In the genomic region with DNA sequence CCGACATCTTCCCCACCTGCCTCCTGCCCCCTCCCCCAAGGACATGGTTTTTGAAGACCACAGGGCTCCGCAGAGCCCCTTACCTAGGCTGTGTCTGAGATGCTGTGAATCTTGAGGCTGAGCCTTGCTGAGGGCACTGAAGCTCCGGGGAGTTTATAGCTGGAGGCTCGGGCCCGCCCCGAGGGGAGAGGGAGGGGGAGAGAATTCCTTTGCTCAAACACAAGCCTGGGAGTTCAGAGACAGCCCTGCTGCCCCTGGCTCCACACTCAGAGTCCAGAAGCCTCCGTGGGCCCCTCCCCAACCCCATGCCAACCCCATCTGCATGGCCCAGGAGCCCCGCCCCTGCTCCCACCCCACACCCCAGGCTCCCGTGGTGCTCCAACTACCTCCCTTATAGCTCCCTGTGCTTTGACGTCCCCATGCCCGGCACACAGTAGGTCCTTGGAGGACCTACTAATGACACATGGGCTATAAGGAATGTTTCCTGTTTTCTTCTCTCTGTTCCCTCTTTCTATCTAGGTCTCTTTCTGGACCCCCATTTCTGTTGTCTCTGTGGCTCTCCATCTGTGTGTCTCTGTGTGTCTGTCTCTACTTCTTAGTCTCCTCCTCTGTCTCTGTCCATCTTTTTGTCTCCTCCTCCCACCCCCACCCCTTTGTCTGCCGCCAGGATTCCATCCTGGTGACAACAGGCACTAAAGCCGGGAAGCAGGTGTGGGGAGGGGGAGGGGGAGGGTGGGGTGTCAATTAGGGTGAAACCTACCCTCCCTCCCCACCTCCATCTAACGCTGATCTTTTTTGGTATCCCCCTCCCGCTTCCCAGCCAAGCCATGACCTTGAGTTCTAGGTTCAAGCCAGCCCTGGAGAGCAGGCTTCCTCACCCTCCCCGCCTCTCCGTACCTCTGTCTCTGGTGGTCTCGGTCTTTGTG, we compare ENCODE assay signal across 12 cellular contexts. TPM values are rescaled to one million over a fixed set of nuclear protein-coding genes. Genes with fewer than 3 reads are reported as not detected.
DNase-seq lines count a peak whose midpoint lies in the region; TF ChIP-seq lines count a peak whose summit lies in the region.
"Had no signal": no experiment of that assay in that cellular context is flagged by ENCODE, and none has a peak within 500 bp of the region (broad histone marks: within the 10 kb centered on the region; RNA-seq: fewer than 3 reads in every experiment).

A gene with protein sequence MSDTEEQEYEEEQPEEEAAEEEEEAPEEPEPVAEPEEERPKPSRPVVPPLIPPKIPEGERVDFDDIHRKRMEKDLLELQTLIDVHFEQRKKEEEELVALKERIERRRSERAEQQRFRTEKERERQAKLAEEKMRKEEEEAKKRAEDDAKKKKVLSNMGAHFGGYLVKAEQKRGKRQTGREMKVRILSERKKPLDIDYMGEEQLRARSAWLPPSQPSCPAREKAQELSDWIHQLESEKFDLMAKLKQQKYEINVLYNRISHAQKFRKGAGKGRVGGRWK (minus strand): TSS at position 129 of the 926 bp plus-strand sequence. CDS start 2,049 bp downstream, outside the sequence.

- H3K27me3 Mint-ChIP-seq in brain = peaks cover 75% of the 10 kb centered on the region

- CTCF ChIA-PET in A673 (lab: Charles Lee) = no interaction called here

- H3K4me1 ChIP-seq in A673 (ENCODE audit: insufficient read depth, low read length, poor library complexity, severe bottlenecking) (peaks cover 27% of the 10 kb centered on the region), HUES64 (ENCODE audit: insufficient read depth, low read length) (peaks cover 20% of the 10 kb centered on the region)
- H3K4me1 ChIP-seq: body of pancreas had no signal

- H3K36me3 Mint-ChIP-seq in brain = peaks cover 4% of the 10 kb centered on the region

- H3K4me1 Mint-ChIP-seq in brain = peaks cover 36% of the 10 kb centered on the region

- H3K4me3 ChIP-seq in A673 (ENCODE audit: low read depth, low read length, poor library complexity, severe bottlenecking) (no peak within 1 kb of the TSS), HUES64 (ENCODE audit: low read length) (peak within 1 kb of the TSS; percentile 47)
- H3K4me3 ChIP-seq: body of pancreas had no signal

- BruUV-seq in A673 (replicated peaks; lab: Mats Ljungman, UMichigan) = no TSS peak

- intact Hi-C loops in A673 (cut with micrococcal nuclease; ENCODE audit: unreplicated experiment) = no loop called here

- WGBS in HUES64 = 11% methylated on average over 16 of the region's 18 CpGs

- TF ChIP-seq CTCF in A673 (conservative IDR thresholded peaks at IDR 0.05; ENCODE audit: low read depth, low read length) = no peak
- no peak for TF ChIP-seq CTCF in brain (conservative IDR thresholded peaks at IDR 0.05)

- H3K27me3 ChIP-seq in A673 (replicated peaks; ENCODE audit: insufficient read depth, low read depth, low read length, poor library complexity) (no peaks in the 10 kb centered on the region), HUES64 (ENCODE audit: insufficient read depth, low read length) (no peaks in the 10 kb centered on the region)

- peak within 1 kb of the TSS in 3 of 5 experiments; percentile 53 to 74 (median 61) for H3K27ac Mint-ChIP-seq in brain
- H3K27ac Mint-ChIP-seq: memory B cell had no signal

- H3K9me3 ChIP-seq in A673 (ENCODE audit: low read depth, low read length, poor library complexity, severe bottlenecking) (no peaks in the 10 kb centered on the region), HUES64 (ENCODE audit: insufficient read depth, low read depth, low read length) (no peaks in the 10 kb centered on the region)
- H3K9me3 ChIP-seq: body of pancreas had no signal

- DNase-seq in A673 (ENCODE audit: low spot score) = peak; percentile 56
- DNase-seq in iPS-NIHi7 (ENCODE audit: extremely low spot score) = peak; percentile 63
- DNase-seq in NK-92 treated with Interleukin-12 subunit alpha and Interleukin-12 subunit beta, amount 100 ng/mL, for 24 hours (lab: John Stamatoyannopoulos, UW) = no peak
- DNase-seq in cerebellar nuclear complex (lab: John Stamatoyannopoulos, UW) = no peak
- DNase-seq in hippocampal formation (lab: John Stamatoyannopoulos, UW) = no peak
- no peak for DNase-seq in HPDE6-E6E7 (ENCODE audit: extremely low spot score)
- DNase-seq: body of pancreas, NCI-H1436, retina had no signal

- peak within 1 kb of the TSS in 3 of 5 experiments; percentile 50 to 83 (median 76) for H3K4me3 Mint-ChIP-seq in brain
- H3K4me3 Mint-ChIP-seq: memory B cell had no signal

- H3K9me3 Mint-ChIP-seq in brain = peaks cover 0 to 6% (median 0%) of the 10 kb centered on the region in 5 experiments

- no peaks in the 10 kb centered on the region for H3K36me3 ChIP-seq in A673 (ENCODE audit: insufficient read depth, low read length, poor library complexity, severe bottlenecking)
- peaks cover 14% of the 10 kb centered on the region; the same call in 1 of the 2 replicates for H3K36me3 ChIP-seq in HUES64 (ENCODE audit: insufficient read depth, low read length)

- POLR2A ChIA-PET in A673 (lab: Charles Lee; ENCODE audit: low non-redundant PET) = interaction anchor here (0.7 kb wide), 1 partner anchor 15 kb away, joined by 4 read pairs; no protein-coding TSS in a partner anchor

- H3K9ac ChIP-seq in HUES64 (ENCODE audit: low read depth, low read length) = 0 out of 2 replicates have a peak within 1 kb of the TSS, but pooled peaks have one; percentile 18

- H3K27ac ChIP-seq in A673 (ENCODE audit: low read depth, low read length, poor library complexity, severe bottlenecking) (no peak within 1 kb of the TSS), HUES64 (ENCODE audit: low read depth, low read length) (peak within 1 kb of the TSS; percentile 45; the same call in 1 of the 2 replicates)
- H3K27ac ChIP-seq: body of pancreas had no signal

RNA-seq across cellular contexts. Expression of the gene that starts here (rescaled TPM):
- total RNA-seq in A673 (2021) = 37.6 and 54.3 TPM in 2 replicates
- polyA plus RNA-seq in HUES64 (2013, experiment 1 of 2) = 87.2 TPM
- 104 TPM for polyA plus RNA-seq in HUES64 (2013, experiment 2 of 2)
- 5.7 TPM for polyA plus RNA-seq in brain (ENCODE audit: insufficient read depth, low read depth, low replicate concordance)
- total RNA-seq: body of pancreas had no signal

Comparison
In these comparisons a context has a peak if more than half of its experiments do, and no peak if none do; other contexts are left out.
1. DNase-seq: peak in A673 (single experiment) and iPS-NIHi7 (single experiment); none in NK-92 treated with Interleukin-12 subunit alpha and Interleukin-12 subunit beta, amount 100 ng/mL, for 24 hours (single experiment), cerebellar nuclear complex (0 of 2), hippocampal formation (0 of 2) and HPDE6-E6E7 (single experiment).